In the genomic region with DNA sequence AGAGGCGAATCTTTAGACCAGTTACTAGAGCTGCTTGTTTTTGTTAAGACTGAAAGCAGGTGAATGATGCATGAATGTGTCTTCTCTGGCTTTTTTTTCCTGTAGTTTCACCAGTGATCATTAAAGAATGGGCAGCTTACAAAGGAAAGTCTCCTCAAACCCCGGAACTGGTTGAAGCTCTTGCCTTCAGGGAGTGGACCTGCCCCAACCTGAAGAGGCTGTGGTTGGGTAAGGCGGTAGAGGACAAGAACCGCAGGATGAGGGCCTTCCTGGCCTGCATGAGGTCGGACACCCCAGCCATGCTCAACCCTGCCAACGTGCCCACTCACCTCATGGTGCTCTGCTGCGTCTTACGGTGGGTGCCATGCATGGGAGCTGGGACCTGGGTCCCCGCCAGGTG, we compare ENCODE assay signal across 14 cellular contexts. TPM values are rescaled to one million over a fixed set of nuclear protein-coding genes. Genes with fewer than 3 reads are reported as not detected.
A peak's percentile ranks its signal among the peaks of the same experiment; 100 is the strongest.
DNase-seq lines count a peak whose midpoint lies in the region; ATAC-seq, FAIRE-seq and TF ChIP-seq lines count a peak whose summit lies in the region.
"Had no signal": no experiment of that assay in that cellular context is flagged by ENCODE, and none has a peak within 500 bp of the region (broad histone marks: within the 10 kb centered on the region; RNA-seq: fewer than 3 reads in every experiment).

No MANE protein-coding gene starts in this region.

- no peak for FAIRE-seq in GM12878 (lab: Jason Lieb, UNC)
- FAIRE-seq: H54 had no signal

- no peak overlapping the region for H3K18ac ChIP-seq in neuronal stem cell (ENCODE audit: low read length)

- in situ Hi-C loops in GM12878 (cut with MboI) = no loop called here

- no peak for TF ChIP-seq RAD21 in GM12878 (IDR thresholded peaks at IDR 0.05; ENCODE audit: insufficient read depth, low read depth, low read length)

- no peak overlapping the region for H3K14ac ChIP-seq in neuronal stem cell (ENCODE audit: low read length)

- H2BK120ac ChIP-seq in neuronal stem cell (ENCODE audit: low read depth, low read length) = no peak overlapping the region

- no peak for TF ChIP-seq POLR2A in GM12878 (IDR thresholded peaks at IDR 0.05; ENCODE audit: low read depth, low read length)

- no peaks in the 10 kb centered on the region for H3K79me1 ChIP-seq in neuronal stem cell (ENCODE audit: low read depth, low read length)

- BruUV-seq in GM12878 (replicated peaks; lab: Mats Ljungman, UMichigan) = TSS peak; percentile 16

- H3K79me2 ChIP-seq in GM12878 (ENCODE audit: control insufficient read depth, insufficient read depth, low read length) = no peaks in the 10 kb centered on the region; the same call in 1 of the 2 replicates

- intact Hi-C loops in GM12878 (cut with micrococcal nuclease; ENCODE audit: unreplicated experiment) = no loop called here

- peaks cover 16 to 31% of the 10 kb centered on the region in 2 experiments; a peak in 3 of 4 replicates for H3K36me3 ChIP-seq in GM12878 (ENCODE audit: control insufficient read depth in 2 of 2, insufficient read depth in 2 of 2, low read length in 1 of 2)
- H3K36me3 ChIP-seq in neuronal stem cell (replicated peaks in 1 of 2; ENCODE audit: control insufficient read depth in 2 of 2, insufficient read depth in 2 of 2, low read length in 2 of 2) = peaks cover 11 to 82% of the 10 kb centered on the region in 2 donors

- no peak overlapping the region for H2BK12ac ChIP-seq in neuronal stem cell (ENCODE audit: low read length)

- H4K8ac ChIP-seq in neuronal stem cell (ENCODE audit: low read depth, low read length) = no peak overlapping the region

- H3K4me3 ChIP-seq in GM12878 = no peak overlapping the region
- no peak overlapping the region for H3K4me3 ChIP-seq in neuronal stem cell (ENCODE audit: low read length in 2 of 2)
- H3K4me3 ChIP-seq: BLaER1 treated with 17β-estradiol and CSF1 and Interleukin-3, amounts not matched to agents 10 nM and 100 nM; GM23338 had no signal

- H3K27me3 ChIP-seq in GM12878 (replicated peaks in 1 of 2; ENCODE audit: control insufficient read depth in 2 of 2, insufficient read depth in 2 of 2, low read length in 1 of 2) = no peaks in the 10 kb centered on the region
- H3K27me3 ChIP-seq in neuronal stem cell (ENCODE audit: control insufficient read depth in 3 of 3, insufficient read depth in 3 of 3, low read depth in 1 of 3, low read length in 3 of 3) = no peaks in the 10 kb centered on the region
- H3K27me3 ChIP-seq: BLaER1 treated with 17β-estradiol and CSF1 and Interleukin-3, amounts not matched to agents 10 nM and 100 nM had no signal

- H3K9ac ChIP-seq in GM12878 (ENCODE audit: control insufficient read depth, insufficient read depth, low read length) = no peak overlapping the region
- H3K9ac ChIP-seq in neuronal stem cell (ENCODE audit: low read depth, low read length, poor library complexity) = peak overlapping the region; percentile 63
- H3K9ac ChIP-seq: BLaER1 treated with 17β-estradiol and CSF1 and Interleukin-3, amounts not matched to agents 10 nM and 100 nM had no signal

- CTCF ChIA-PET in GM12878 (lab: Yijun Ruan, JAX) = interaction anchor here (2.3 kb wide), 1 partner anchor 23 kb away, joined by 7 read pairs; no protein-coding TSS in a partner anchor

- no peak overlapping the region for H4K91ac ChIP-seq in neuronal stem cell (ENCODE audit: low read depth, low read length, poor library complexity)

- no peak for TF ChIP-seq EP300 in GM12878 (IDR thresholded peaks at IDR 0.05; ENCODE audit: borderline replicate concordance in 1 of 2, control insufficient read depth in 1 of 2, low read depth in 2 of 2, low read length in 2 of 2)

- H3K27ac ChIP-seq in GM12878 (ENCODE audit: control insufficient read depth, insufficient read depth) (no peak overlapping the region), neuronal stem cell (replicated peaks; ENCODE audit: low read length) (no peak overlapping the region)
- H3K27ac ChIP-seq: BLaER1 treated with 17β-estradiol and CSF1 and Interleukin-3, amounts not matched to agents 10 nM and 100 nM had no signal

- 99% methylated on average over 9 of the region's 9 CpGs for WGBS in GM12878 (ENCODE audit: insufficient coverage, insufficient replicate concordance, low lambda C conversion rate, missing lambda C conversion rate)
- WGBS in neuronal stem cell (ENCODE audit: extremely low coverage in 2 of 2, insufficient read length in 2 of 2, insufficient replicate concordance in 1 of 2), 2 donors = no CpG with 5 or more reads among the region's 9 CpGs

- H3K23ac ChIP-seq in neuronal stem cell (ENCODE audit: low read depth, low read length, poor library complexity) = no peak overlapping the region

- DNase-seq in activated effector memory CD4-positive, alpha-beta T cell treated with anti-CD3 and anti-CD28 coated beads, Interleukin-2, amount 50 U/mL, for 16 hours = peak; percentile 51
- DNase-seq in activated effector memory CD4-positive, alpha-beta T cell treated with Interleukin-2 at 50 U/mL for 16 hours = no peak
- DNase-seq in GM12878 (ENCODE audit: low read depth, low spot score) (no peak), neuronal stem cell (ENCODE audit: low spot score) (no peak)
- DNase-seq: Calu3; CD8-positive, alpha-beta T cell; DMS79 treated with DMSO at 0.1 percent for 48 hours; GF-D8; HCEC 1CT had no signal

- H3K9me3 ChIP-seq in GM12878 (replicated peaks; ENCODE audit: control insufficient read depth, insufficient read depth, low read length) (no peaks in the 10 kb centered on the region), neuronal stem cell (replicated peaks in 1 of 2; ENCODE audit: control insufficient read depth in 2 of 2, insufficient read depth in 1 of 2, low read depth in 1 of 2, low read length in 2 of 2) (no peaks in the 10 kb centered on the region)
- H3K9me3 ChIP-seq: BLaER1 treated with 17β-estradiol and CSF1 and Interleukin-3, amounts not matched to agents 10 nM and 100 nM had no signal

- SMC1A ChIA-PET in GM12878 (lab: Charles Lee; ENCODE audit: uncharacterized antibody, unreplicated experiment) = interaction anchor here (1.0 kb wide), 1 partner anchor 435 kb away, joined by 3 read pairs; no protein-coding TSS in a partner anchor

- no peak overlapping the region for H2AFZ ChIP-seq in GM12878 (ENCODE audit: control insufficient read depth, low read depth, low read length)
- no peak overlapping the region for H2AFZ ChIP-seq in neuronal stem cell (ENCODE audit: low read length)
- H2AFZ ChIP-seq: GM23338 had no signal

- RAD21 ChIA-PET in GM12878 (lab: Charles Lee; ENCODE audit: unreplicated experiment) = no interaction called here

- H2AK5ac ChIP-seq in neuronal stem cell (ENCODE audit: low read depth, low read length) = no peak overlapping the region

- H3K4ac ChIP-seq in neuronal stem cell (ENCODE audit: low read length) = no peak overlapping the region

- H3K4me2 ChIP-seq in GM12878 (ENCODE audit: control insufficient read depth, insufficient read depth) (no peak overlapping the region), neuronal stem cell (ENCODE audit: insufficient read depth, low read length, poor library complexity, severe bottlenecking) (no peak overlapping the region)
- H3K4me2 ChIP-seq: BLaER1 treated with 17β-estradiol and CSF1 and Interleukin-3, amounts not matched to agents 10 nM and 100 nM; GM23338 had no signal

- POLR2A ChIA-PET in GM12878 (lab: Charles Lee) = no interaction called here

- no peaks in the 10 kb centered on the region for H4K20me1 ChIP-seq in GM12878 (ENCODE audit: control insufficient read depth, insufficient read depth)

- no peak overlapping the region for H2BK15ac ChIP-seq in neuronal stem cell (ENCODE audit: low read length)

- ATAC-seq in GM12878 (no peak), esophagus mucosa (peak; percentile 49), GM21529 (IDR thresholded peaks at IDR 0.05; ENCODE audit: unreplicated experiment) (no peak)
- ATAC-seq: CD8-positive, alpha-beta T cell; GM23338 had no signal

- no peak for TF ChIP-seq CTCF in GM12878 (IDR thresholded peaks at IDR 0.05 in 2 of 3, conservative IDR thresholded peaks at IDR 0.05 in 1 of 3; ENCODE audit: control insufficient read depth in 2 of 3, extremely low read depth in 1 of 3, insufficient read depth in 1 of 3, low read depth in 3 of 3, low read length in 3 of 3)

- H3K4me1 ChIP-seq in GM12878 (ENCODE audit: control insufficient read depth, insufficient read depth, low read length) (no peaks in the 10 kb centered on the region), neuronal stem cell (ENCODE audit: control insufficient read depth in 2 of 2, insufficient read depth in 1 of 2, low read depth in 1 of 2, low read length in 2 of 2) (peaks cover 0 to 4% of the 10 kb centered on the region in 2 donors)
- H3K4me1 ChIP-seq: BLaER1 treated with 17β-estradiol and CSF1 and Interleukin-3, amounts not matched to agents 10 nM and 100 nM had no signal

- H2BK5ac ChIP-seq in neuronal stem cell (ENCODE audit: low read length) = no peak overlapping the region

TF ChIP-seq in GM12878, 131 proteins besides CTCF, POLR2A, EP300 and RAD21 (continues in another document):
- TF ChIP-seq NBN (IDR thresholded peaks at IDR 0.05) (no peak), EGR1 (IDR thresholded peaks at IDR 0.05; ENCODE audit: borderline replicate concordance in 1 of 2, low read depth in 2 of 2, low read length in 2 of 2) (no peak), SIX5 (IDR thresholded peaks at IDR 0.05; ENCODE audit: low read depth, low read length, severe bottlenecking) (no peak), ZNF207 (IDR thresholded peaks at IDR 0.05; ENCODE audit: borderline replicate concordance) (no peak), MTA2 (IDR thresholded peaks at IDR 0.05; ENCODE audit: low read depth) (no peak)

RNA-seq across cellular contexts. Expression of gene PHF2, which starts 33.3 kb away (rescaled TPM):
- total RNA-seq in GM12878 (2013; cell fraction: nucleolus; rRNA removed) = 8.7 and 9.9 TPM in 2 replicates
- total RNA-seq in GM12878 (2014; rRNA removed) (8.1 and 8.9 TPM in 2 replicates), GM12878 (2014; rRNA removed; fragmentation: Illumina TruSeq; extraction: Trizol) (5.1 and 5.2 TPM in 2 replicates), GM12878 (2021) (13.3 TPM in 2 replicates), esophagus mucosa (12.1 TPM)
- polyA plus RNA-seq in GM12878 (2011; ENCODE audit: low read depth) = 2.6 TPM
- polyA plus RNA-seq in GM12878 (2011; rRNA removed) (4.4 and 5.8 TPM in 2 replicates), GM12878 (2014; fragmentation: Illumina TruSeq; extraction: Trizol) (6.0 and 8.0 TPM in 2 replicates), GM12878 (2014; fragmentation: Nextera tagmentation; extraction: Ambion mirVana) (under 1 TPM; 0.34 to 0.68 TPM), GM12878 (2014; rRNA removed) (8.6 and 10.3 TPM in 2 replicates), GM12878 (2016; fragmentation: Nextera tagmentation; extraction: Ambion mirVana) (1 to 10 TPM; 1.9 to 2.2 TPM)
- polyA plus RNA-seq in GM12878 (2011; cell fraction: cytosol; rRNA removed) = 3.6 and 3.7 TPM in 2 replicates
- 13.5 and 18.8 TPM in 2 replicates for polyA plus RNA-seq in GM12878 (2011; cell fraction: nucleus; rRNA removed)
- 5.9 and 6.6 TPM in 2 replicates for polyA plus RNA-seq in GM12878 (2012)
- 3.4 and 4.0 TPM in 2 replicates for polyA minus RNA-seq in GM12878 (2011; rRNA and poly(A)+ RNA removed)
- polyA minus RNA-seq in GM12878 (2011; cell fraction: cytosol; rRNA and poly(A)+ RNA removed) = 3.1 and 3.2 TPM in 2 replicates
- polyA minus RNA-seq in GM12878 (2011; cell fraction: nucleus; rRNA and poly(A)+ RNA removed) = 3.3 and 4.9 TPM in 2 replicates
- polyA plus RNA-seq in neuronal stem cell (2013, experiment 1 of 2) = 19.9 TPM
- 19.8 TPM for polyA plus RNA-seq in neuronal stem cell (2013, experiment 2 of 2)
